21 cellular contexts compared by ENCODE assay signal in the genomic region with DNA sequence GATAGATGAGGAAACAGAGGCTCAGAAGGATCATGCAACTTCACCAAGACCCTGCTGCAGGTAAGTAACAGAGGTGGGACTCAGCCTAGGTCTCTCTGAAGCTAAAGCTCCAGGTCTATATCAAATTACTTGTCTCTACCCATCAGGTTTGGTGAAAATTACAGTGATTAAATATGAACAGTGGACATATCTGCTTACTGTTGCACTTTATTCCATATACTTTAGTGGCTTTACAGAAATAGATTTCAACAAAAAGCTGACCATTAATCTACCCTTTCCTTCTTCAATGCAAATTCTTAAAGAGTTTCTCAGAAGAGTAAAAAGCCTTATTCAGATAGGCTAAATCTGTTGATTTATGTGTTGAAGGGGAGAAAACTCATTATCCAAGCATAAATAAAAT. TPM values are rescaled to one million over a fixed set of nuclear protein-coding genes. Genes with fewer than 3 reads are reported as not detected.
A peak's percentile ranks its signal among the peaks of the same experiment; 100 is the strongest.
DNase-seq lines count a peak whose midpoint lies in the region; ATAC-seq and TF ChIP-seq lines count a peak whose summit lies in the region.
"Had no signal": no experiment of that assay in that cellular context is flagged by ENCODE, and none has a peak within 500 bp of the region (broad histone marks: within the 10 kb centered on the region; RNA-seq: fewer than 3 reads in every experiment).

No MANE protein-coding gene starts in this region.

- H3K9me2 ChIP-seq in DOHH2 (replicated peaks; ENCODE audit: control insufficient read depth, low read length): no peaks in the 10 kb centered on the region
- H3K9me2 ChIP-seq: SK-N-SH had no signal

- no peak overlapping the region for H3K4me3 Mint-ChIP-seq in activated naive CD4-positive, alpha-beta T cell treated with anti-CD3 and anti-CD28 coated beads for 36 hours
- H3K4me3 Mint-ChIP-seq in activated B cell treated with CpG ODN at 0.5 μM for 24 hours: no peak overlapping the region

- H4K20me1 ChIP-seq in DOHH2 (ENCODE audit: control insufficient read depth, insufficient read depth, low read depth, low read length): no peaks in the 10 kb centered on the region

- intact Hi-C loops in activated naive CD4-positive, alpha-beta T cell treated with anti-CD3 and anti-CD28 coated beads for 36 hours (cut with micrococcal nuclease): no loop called here
- intact Hi-C loops in activated B cell treated with CpG ODN at 0.5 μM for 24 hours (cut with micrococcal nuclease): no loop called here

- H3K4me1 ChIP-seq in DOHH2 (ENCODE audit: control insufficient read depth, low read length) (peaks cover 65% of the 10 kb centered on the region), neutrophil (ENCODE audit: control insufficient read depth in 1 of 2, insufficient read depth in 1 of 2, low read depth in 1 of 2, low read length in 1 of 2) (peaks cover 54 to 56% of the 10 kb centered on the region in 2 experiments)
- H3K4me1 ChIP-seq: HAP-1 had no signal

- no peak overlapping the region for H3K27ac ChIP-seq in DOHH2 (ENCODE audit: low read depth, low read length)
- peak overlapping the region; percentile 98 for H3K27ac ChIP-seq in neutrophil
- H3K27ac ChIP-seq in RWPE1: no peak overlapping the region

- H3K27me3 Mint-ChIP-seq in activated naive CD4-positive, alpha-beta T cell treated with anti-CD3 and anti-CD28 coated beads for 36 hours (ENCODE audit: low read depth): no peaks in the 10 kb centered on the region
- H3K27me3 Mint-ChIP-seq in activated B cell treated with CpG ODN at 0.5 μM for 24 hours: no peaks in the 10 kb centered on the region

- H3K27me3 ChIP-seq in DOHH2 (ENCODE audit: control insufficient read depth, low read length): no peaks in the 10 kb centered on the region
- H3K27me3 ChIP-seq in neutrophil: no peaks in the 10 kb centered on the region

- H3K9me3 ChIP-seq in DOHH2 (ENCODE audit: control insufficient read depth, insufficient read depth, low read length): no peaks in the 10 kb centered on the region
- H3K9me3 ChIP-seq in neutrophil: no peaks in the 10 kb centered on the region
- H3K9me3 ChIP-seq: HAP-1, SK-N-SH had no signal

- peaks cover 82% of the 10 kb centered on the region for H3K4me1 Mint-ChIP-seq in activated naive CD4-positive, alpha-beta T cell treated with anti-CD3 and anti-CD28 coated beads for 36 hours (ENCODE audit: low read depth)
- H3K4me1 Mint-ChIP-seq in activated B cell treated with CpG ODN at 0.5 μM for 24 hours: peaks cover 73% of the 10 kb centered on the region

- no peak for DNase-seq in activated naive CD4-positive, alpha-beta T cell treated with anti-CD3 and anti-CD28 coated beads for 36 hours
- no peak for DNase-seq in activated naive CD4-positive, alpha-beta T cell treated with anti-CD3 and anti-CD28 coated beads, Interleukin-2, amount 50 U/mL, for 16 hours
- DNase-seq in activated B cell treated with CpG ODN at 0.5 μM for 24 hours (no peak), GM20000 (ENCODE audit: low spot score) (no peak), RWPE1 (ENCODE audit: low spot score) (no peak)
- DNase-seq in stimulated activated CD4-positive, alpha-beta T cell treated with anti-CD3 and anti-CD28 coated beads, Interleukin-15, amount 100 ng/mL, for 24 hours: no peak
- DNase-seq: 8988T, C1 segment of cervical spinal cord, Calu3, DMS53, NCI-H1048, NCI-H1436 treated with DMSO at 0.1 percent for 48 hours, NCI-H2081, NCI-H510A treated with DMSO at 0.1 percent for 48 hours, NCI-H82, SHP77, SK-N-SH had no signal

- no peaks in the 10 kb centered on the region for H3K9me3 Mint-ChIP-seq in activated naive CD4-positive, alpha-beta T cell treated with anti-CD3 and anti-CD28 coated beads for 36 hours
- peaks cover 1% of the 10 kb centered on the region for H3K9me3 Mint-ChIP-seq in activated B cell treated with CpG ODN at 0.5 μM for 24 hours

- H3K4me2 ChIP-seq in DOHH2 (ENCODE audit: low read length): peak overlapping the region; percentile 52
- H3K4me2 ChIP-seq: SK-N-SH had no signal

- no peak for ATAC-seq in activated B cell treated with CpG ODN at 0.5 μM for 24 hours (ENCODE audit: low read depth)

- H3K36me3 Mint-ChIP-seq in activated naive CD4-positive, alpha-beta T cell treated with anti-CD3 and anti-CD28 coated beads for 36 hours (ENCODE audit: low read depth): peaks cover 6% of the 10 kb centered on the region
- peaks cover 5% of the 10 kb centered on the region for H3K36me3 Mint-ChIP-seq in activated B cell treated with CpG ODN at 0.5 μM for 24 hours (ENCODE audit: low read depth)

- no peak for TF ChIP-seq CTCF in DOHH2 (IDR thresholded peaks at IDR 0.05; ENCODE audit: low read depth, low read length, poor library complexity, severe bottlenecking)
- no peak for TF ChIP-seq CTCF in activated B cell treated with CpG ODN at 0.5 μM for 24 hours (IDR thresholded peaks at IDR 0.05)
- TF ChIP-seq CTCF in neutrophil (IDR thresholded peaks at IDR 0.05): no peak
- TF ChIP-seq CTCF in GM20000 (IDR thresholded peaks at IDR 0.05; ENCODE audit: extremely low read depth, missing control alignments): no peak
- TF ChIP-seq CTCF in RWPE1 (conservative IDR thresholded peaks at IDR 0.05; ENCODE audit: low read depth): no peak

- CTCF ChIA-PET in activated naive CD4-positive, alpha-beta T cell treated with anti-CD3 and anti-CD28 coated beads for 36 hours (lab: Charles Lee): interaction anchor here (0.6 to 1.9 kb wide), 6 partner anchors 10 to 71 kb away, joined by 3 to 6 read pairs (median 4); no protein-coding TSS in a partner anchor
- CTCF ChIA-PET in activated B cell treated with CpG ODN at 0.5 μM for 24 hours (lab: Charles Lee) (interaction anchor here (1.1 kb wide), 1 partner anchor 10 kb away, joined by 3 read pairs; no protein-coding TSS in a partner anchor), RWPE1 (lab: Yijun Ruan, JAX) (no interaction called here)

- H3K36me3 ChIP-seq in DOHH2 (ENCODE audit: control insufficient read depth, low read length) (no peaks in the 10 kb centered on the region), neutrophil (no peaks in the 10 kb centered on the region)
- H3K36me3 ChIP-seq: HAP-1 had no signal

- POLR2A ChIA-PET in activated B cell treated with CpG ODN at 0.5 μM for 24 hours (lab: Charles Lee): interaction anchor here (0.9 to 6.2 kb wide), 10 partner anchors 9 to 70 kb away, joined by 3 to 63 read pairs (median 4); partner anchors contain the start of gene STK17B
- POLR2A ChIA-PET in RWPE1 (lab: Yijun Ruan, JAX; ENCODE audit: low non-redundant PET): no interaction called here

- H3K27ac Mint-ChIP-seq in activated naive CD4-positive, alpha-beta T cell treated with anti-CD3 and anti-CD28 coated beads for 36 hours: peak overlapping the region; percentile 16
- peak overlapping the region; percentile 99 for H3K27ac Mint-ChIP-seq in activated B cell treated with CpG ODN at 0.5 μM for 24 hours

- no peak overlapping the region for H3K4me3 ChIP-seq in DOHH2 (ENCODE audit: low read length)
- H3K4me3 ChIP-seq in neutrophil (ENCODE audit: low read depth in 1 of 2, low read length in 1 of 2): peak overlapping the region; percentile 15 to 23
- H3K4me3 ChIP-seq: HAP-1, K562 had no signal

- H3F3A ChIP-seq in DOHH2 (ENCODE audit: control insufficient read depth, insufficient read depth): peaks cover 11% of the 10 kb centered on the region

- no peaks in the 10 kb centered on the region for H3K79me2 ChIP-seq in DOHH2 (ENCODE audit: control insufficient read depth, low read length)

RNA-seq across cellular contexts. Expression of gene STK17B, which starts 42.8 kb away (rescaled TPM):
- total RNA-seq in activated naive CD4-positive, alpha-beta T cell treated with anti-CD3 and anti-CD28 coated beads for 36 hours: 100 to 1,000 TPM; 141 to 143 TPM
- total RNA-seq in activated B cell treated with CpG ODN at 0.5 μM for 24 hours: 203 and 226 TPM in 2 replicates
